Comparison of ENCODE assay signal across 8 cellular contexts in genomic region chr1:234683856-234684632, GRCh38.
DNase-seq lines count a peak whose midpoint lies in the region; ATAC-seq and TF ChIP-seq lines count a peak whose summit lies in the region.
"Had no signal": no experiment of that assay in that cellular context is flagged by ENCODE, and none has a peak within 500 bp of the region (broad histone marks: within the 10 kb centered on the region; RNA-seq: fewer than 3 reads in every experiment).

No MANE protein-coding gene starts in this region.

- H3K27me3 Mint-ChIP-seq in activated CD8-positive, alpha-beta T cell treated with anti-CD3 and anti-CD28 coated beads, Interleukin-2, amount 10 ng/mL, durations not matched to agents 7 days and 5 days (ENCODE audit: low read depth): peaks cover 2% of the 10 kb centered on the region
- H3K27me3 Mint-ChIP-seq: activated naive CD4-positive, alpha-beta T cell treated with anti-CD3 and anti-CD28 coated beads, Interleukin-2, amount 50 U/mL, for 24 hours had no signal

- H3K36me3 Mint-ChIP-seq in activated CD8-positive, alpha-beta T cell treated with anti-CD3 and anti-CD28 coated beads, Interleukin-2, amount 10 ng/mL, durations not matched to agents 7 days and 5 days (ENCODE audit: low read depth): peaks cover 6% of the 10 kb centered on the region

- H3K27me3 ChIP-seq in kidney epithelial cell (ENCODE audit: control insufficient read depth, insufficient read depth, low read length) (no peaks in the 10 kb centered on the region), upper lobe of right lung (no peaks in the 10 kb centered on the region)

- H3K4me3 ChIP-seq in kidney epithelial cell (ENCODE audit: low read depth, low read length) (no peak overlapping the region), upper lobe of right lung (no peak overlapping the region)

- intact Hi-C loops in upper lobe of right lung (cut with DNase I): no loop called here

- H3K36me3 ChIP-seq in kidney epithelial cell (ENCODE audit: control insufficient read depth, insufficient read depth, low read length): no peaks in the 10 kb centered on the region
- no peaks in the 10 kb centered on the region for H3K36me3 ChIP-seq in upper lobe of right lung

- H3K4me1 Mint-ChIP-seq in activated CD8-positive, alpha-beta T cell treated with anti-CD3 and anti-CD28 coated beads, Interleukin-2, amount 10 ng/mL, durations not matched to agents 7 days and 5 days (ENCODE audit: low read depth): no peaks in the 10 kb centered on the region
- H3K4me1 Mint-ChIP-seq: activated naive CD4-positive, alpha-beta T cell treated with anti-CD3 and anti-CD28 coated beads, Interleukin-2, amount 50 U/mL, for 24 hours had no signal

- TF ChIP-seq RAD21 in Ishikawa (IDR thresholded peaks at IDR 0.05; ENCODE audit: low read depth): peak; percentile 22; the same call in 1 of the 2 replicates

- peak overlapping the region; percentile 51 for H3K27ac ChIP-seq in upper lobe of right lung

- H3K27ac Mint-ChIP-seq in activated CD8-positive, alpha-beta T cell treated with anti-CD3 and anti-CD28 coated beads, Interleukin-2, amount 10 ng/mL, durations not matched to agents 7 days and 5 days: no peak overlapping the region
- H3K27ac Mint-ChIP-seq: activated naive CD4-positive, alpha-beta T cell treated with anti-CD3 and anti-CD28 coated beads, Interleukin-2, amount 50 U/mL, for 24 hours had no signal

- TF ChIP-seq CTCF in kidney epithelial cell (IDR thresholded peaks at IDR 0.05; ENCODE audit: insufficient read depth, low read length, poor library complexity, severe bottlenecking) (no peak), upper lobe of right lung (IDR thresholded peaks at IDR 0.05) (no peak)

- H3K4me3 Mint-ChIP-seq in activated CD8-positive, alpha-beta T cell treated with anti-CD3 and anti-CD28 coated beads, Interleukin-2, amount 10 ng/mL, durations not matched to agents 7 days and 5 days: no peak overlapping the region
- H3K4me3 Mint-ChIP-seq: activated naive CD4-positive, alpha-beta T cell treated with anti-CD3 and anti-CD28 coated beads, Interleukin-2, amount 50 U/mL, for 24 hours had no signal

- peak; percentile 35; the same call in 1 of the 2 replicates for TF ChIP-seq EP300 in Ishikawa (IDR thresholded peaks at IDR 0.05; ENCODE audit: borderline replicate concordance)

- in situ Hi-C loops in T47D (cut with HindIII; ENCODE audit: low pct_unique_long_range_greater_than_20kb, low sequenced_read_pairs): no loop called here

- H3K9me3 Mint-ChIP-seq in activated CD8-positive, alpha-beta T cell treated with anti-CD3 and anti-CD28 coated beads, Interleukin-2, amount 10 ng/mL, durations not matched to agents 7 days and 5 days (ENCODE audit: insufficient read depth): peaks cover 11% of the 10 kb centered on the region

- peak; percentile 29 to 71 for DNase-seq in T47D (ENCODE audit: low read depth in 1 of 2, low spot score in 1 of 2)
- DNase-seq in kidney epithelial cell (ENCODE audit: low read depth): peak; percentile 49
- DNase-seq in upper lobe of right lung: peak; percentile 74
- DNase-seq in NCI-H1105 (lab: John Stamatoyannopoulos, UW): no peak
- DNase-seq in hepatic stellate cell (ENCODE audit: low spot score): no peak
- no peak for DNase-seq in activated CD8-positive, alpha-beta T cell treated with anti-CD3 and anti-CD28 coated beads, Interleukin-2, amount 10 ng/mL, durations not matched to agents 7 days and 5 days

- peak; percentile 99 for ATAC-seq in upper lobe of right lung
- no peak for ATAC-seq in activated CD8-positive, alpha-beta T cell treated with anti-CD3 and anti-CD28 coated beads, Interleukin-2, amount 10 ng/mL, durations not matched to agents 7 days and 5 days

- CTCF ChIA-PET in activated CD8-positive, alpha-beta T cell treated with anti-CD3 and anti-CD28 coated beads, Interleukin-2, amount 10 ng/mL, durations not matched to agents 7 days and 5 days (lab: Charles Lee): no interaction called here

- H3K4me1 ChIP-seq in upper lobe of right lung: peaks cover 10% of the 10 kb centered on the region

- no peaks in the 10 kb centered on the region for H3K9me3 ChIP-seq in upper lobe of right lung

- POLR2A ChIA-PET in activated CD8-positive, alpha-beta T cell treated with anti-CD3 and anti-CD28 coated beads, Interleukin-2, amount 10 ng/mL, durations not matched to agents 7 days and 5 days (lab: Charles Lee): no interaction called here

TF ChIP-seq in Ishikawa, 13 proteins besides CTCF, POLR2A, EP300 and RAD21:
- TF ChIP-seq REST (IDR thresholded peaks at IDR 0.05; ENCODE audit: low read depth) (no peak), CEBPB (IDR thresholded peaks at IDR 0.05) (peak; percentile 99), CREB1 (IDR thresholded peaks at IDR 0.05; ENCODE audit: low read depth) (no peak), YY1 (IDR thresholded peaks at IDR 0.05; ENCODE audit: low read depth) (no peak), TEAD4 (IDR thresholded peaks at IDR 0.05) (peak; percentile 67; the same call in 1 of the 2 replicates), TAF1 (IDR thresholded peaks at IDR 0.05; ENCODE audit: low read depth) (no peak), TCF12 (IDR thresholded peaks at IDR 0.05; ENCODE audit: low read depth) (peak; percentile 59; the same call in 1 of the 2 replicates), NFIC (IDR thresholded peaks at IDR 0.05) (peak; percentile 84), MAX (IDR thresholded peaks at IDR 0.05) (peak; percentile 42; the same call in 1 of the 2 replicates)

Comparison
In these comparisons a context has a peak if more than half of its experiments do, and no peak if none do; other contexts are left out.
1. DNase-seq: peak in T47D (2 of 2), kidney epithelial cell (single experiment) and upper lobe of right lung (single experiment); none in NCI-H1105 (single experiment), hepatic stellate cell (single experiment) and activated CD8-positive, alpha-beta T cell treated with anti-CD3 and anti-CD28 coated beads, Interleukin-2, amount 10 ng/mL, durations not matched to agents 7 days and 5 days (single experiment).